1 cellular context compared by ENCODE assay signal in the genomic region with DNA sequence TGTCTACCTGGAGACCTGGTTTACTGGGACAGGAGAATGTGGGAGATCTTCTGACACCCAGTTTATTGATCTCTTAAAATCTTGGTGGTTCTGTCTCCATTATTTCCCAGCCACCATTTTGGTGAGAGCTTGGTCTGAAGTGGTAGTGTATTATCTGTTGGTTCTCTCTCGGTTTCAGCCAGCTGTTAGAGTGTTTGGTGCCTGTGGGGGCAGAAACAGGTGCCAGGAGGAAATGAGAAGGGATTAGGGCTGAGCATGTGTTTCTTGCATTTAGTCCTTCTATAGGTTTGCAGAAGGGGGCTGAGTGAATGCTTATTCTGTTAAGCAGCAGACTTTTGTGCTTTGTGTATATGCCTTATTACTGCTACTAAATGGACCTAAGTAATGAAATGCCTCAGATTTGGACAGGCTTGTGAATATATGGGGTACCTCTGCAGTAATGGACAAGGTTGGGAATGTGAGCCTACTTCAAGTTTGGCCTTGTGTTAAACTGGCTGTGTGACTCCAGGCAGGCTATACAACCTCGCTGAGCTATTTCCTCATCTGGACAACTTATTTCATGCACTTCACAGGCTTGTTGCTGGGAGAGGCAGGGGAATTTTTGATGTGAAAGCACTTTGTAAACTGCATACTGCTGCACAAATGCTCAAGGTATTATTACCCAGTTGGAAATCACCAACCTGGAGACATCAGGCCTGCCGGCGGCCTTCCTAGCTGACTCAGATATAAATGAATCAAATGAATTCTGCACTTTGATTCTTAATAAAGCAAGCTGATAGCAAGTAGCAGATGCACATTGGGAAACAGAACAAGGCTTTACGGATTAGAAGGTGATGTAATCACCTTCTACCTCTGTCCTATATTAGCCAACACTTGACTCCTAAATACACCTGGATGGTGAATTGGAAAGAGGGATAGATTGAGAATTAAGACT.
TF ChIP-seq lines count a peak whose summit lies in the region.

No MANE protein-coding gene starts in this region.

TF ChIP-seq in SK-N-SH, 30 proteins besides CTCF, POLR2A, EP300 and RAD21:
- TF ChIP-seq FOSL2 (IDR thresholded peaks at IDR 0.05; ENCODE audit: borderline replicate concordance, low read depth), result no peak
- no peak for TF ChIP-seq RCOR1 (IDR thresholded peaks at IDR 0.05; ENCODE audit: low read length)
- TF ChIP-seq SMC3 (IDR thresholded peaks at IDR 0.05; ENCODE audit: low read depth, low read length), result no peak
- TF ChIP-seq, protein P1, sequence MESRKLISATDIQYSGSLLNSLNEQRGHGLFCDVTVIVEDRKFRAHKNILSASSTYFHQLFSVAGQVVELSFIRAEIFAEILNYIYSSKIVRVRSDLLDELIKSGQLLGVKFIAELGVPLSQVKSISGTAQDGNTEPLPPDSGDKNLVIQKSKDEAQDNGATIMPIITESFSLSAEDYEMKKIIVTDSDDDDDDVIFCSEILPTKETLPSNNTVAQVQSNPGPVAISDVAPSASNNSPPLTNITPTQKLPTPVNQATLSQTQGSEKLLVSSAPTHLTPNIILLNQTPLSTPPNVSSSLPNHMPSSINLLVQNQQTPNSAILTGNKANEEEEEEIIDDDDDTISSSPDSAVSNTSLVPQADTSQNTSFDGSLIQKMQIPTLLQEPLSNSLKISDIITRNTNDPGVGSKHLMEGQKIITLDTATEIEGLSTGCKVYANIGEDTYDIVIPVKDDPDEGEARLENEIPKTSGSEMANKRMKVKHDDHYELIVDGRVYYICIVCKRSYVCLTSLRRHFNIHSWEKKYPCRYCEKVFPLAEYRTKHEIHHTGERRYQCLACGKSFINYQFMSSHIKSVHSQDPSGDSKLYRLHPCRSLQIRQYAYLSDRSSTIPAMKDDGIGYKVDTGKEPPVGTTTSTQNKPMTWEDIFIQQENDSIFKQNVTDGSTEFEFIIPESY (IDR thresholded peaks at IDR 0.05; ENCODE audit: borderline replicate concordance, low read depth), result no peak
- TF ChIP-seq GABPA (IDR thresholded peaks at IDR 0.05; ENCODE audit: low read depth), result no peak
- no peak for TF ChIP-seq CHD2 (IDR thresholded peaks at IDR 0.05; ENCODE audit: low read length, partially characterized antibody)
